In genomic region chr19:16659464-16659831, GRCh38 we compare ENCODE assay signal across 8 cellular contexts. TPM values are rescaled to one million over a fixed set of nuclear protein-coding genes. Genes with fewer than 3 reads are reported as not detected.
A peak's percentile ranks its signal among the peaks of the same experiment; 100 is the strongest.
DNase-seq lines count a peak whose midpoint lies in the region; ATAC-seq, FAIRE-seq and TF ChIP-seq lines count a peak whose summit lies in the region.

No MANE protein-coding gene starts in this region.

- H3K27ac ChIP-seq in body of pancreas = peak overlapping the region; percentile 83 to 93 (median 86)
- peak overlapping the region; percentile 43 to 83 for H3K27ac ChIP-seq in lung (ENCODE audit: low read depth in 1 of 2, low read length in 1 of 2)

- peak overlapping the region; percentile 90 for H3K4me3 Mint-ChIP-seq in activated naive CD4-positive, alpha-beta T cell treated with anti-CD3 and anti-CD28 coated beads, Interleukin-2, amount 10 ng/mL, durations not matched to agents 7 days and 5 days
- H3K4me3 Mint-ChIP-seq in type B pancreatic cell = peak overlapping the region; percentile 100

- TF ChIP-seq CTCF in body of pancreas (IDR thresholded peaks at IDR 0.05) = no peak
- TF ChIP-seq CTCF in lung (IDR thresholded peaks at IDR 0.05; ENCODE audit: control extremely low read depth, extremely low read depth) = no peak
- TF ChIP-seq CTCF in type B pancreatic cell (conservative IDR thresholded peaks at IDR 0.05) = no peak

- H3K36me3 Mint-ChIP-seq in activated naive CD4-positive, alpha-beta T cell treated with anti-CD3 and anti-CD28 coated beads, Interleukin-2, amount 10 ng/mL, durations not matched to agents 7 days and 5 days = peaks cover 35% of the 10 kb centered on the region
- peaks cover 5% of the 10 kb centered on the region for H3K36me3 Mint-ChIP-seq in type B pancreatic cell

- intact Hi-C loops in body of pancreas (cut with DNase I) = no loop called here

- H3K27me3 ChIP-seq in body of pancreas = no peaks in the 10 kb centered on the region
- H3K27me3 ChIP-seq in lung (ENCODE audit: control insufficient read depth, insufficient read depth) = no peaks in the 10 kb centered on the region

- H3K4me3 ChIP-seq in body of pancreas = peak overlapping the region; percentile 60 to 88
- peak overlapping the region; percentile 69 for H3K4me3 ChIP-seq in lung

- no peak for DNase-seq in activated naive CD4-positive, alpha-beta T cell treated with anti-CD3 and anti-CD28 coated beads, Interleukin-2, amount 10 ng/mL, durations not matched to agents 7 days and 5 days
- DNase-seq in activated naive CD4-positive, alpha-beta T cell treated with anti-CD3 and anti-CD28 coated beads, Interleukin-2, amount 50 U/mL, for 16 hours = no peak
- DNase-seq in body of pancreas (no peak), lung (ENCODE audit: low spot score) (no peak), type B pancreatic cell (ENCODE audit: extremely low spot score, unreplicated experiment) (no peak), islet precursor cell (no peak), frontal cortex (ENCODE audit: low spot score in 2 of 2) (no peak)

- 2 to 11% methylated on average over 7 to 14 of the region's 14 CpGs for WGBS in body of pancreas, 2 donors
- 3% methylated on average over 14 of the region's 14 CpGs for WGBS in lung, 2 donors

- H3K4me1 Mint-ChIP-seq in activated naive CD4-positive, alpha-beta T cell treated with anti-CD3 and anti-CD28 coated beads, Interleukin-2, amount 10 ng/mL, durations not matched to agents 7 days and 5 days = peaks cover 57% of the 10 kb centered on the region
- peaks cover 9% of the 10 kb centered on the region for H3K4me1 Mint-ChIP-seq in type B pancreatic cell (ENCODE audit: unreplicated experiment)

- H3K36me3 ChIP-seq in body of pancreas (replicated peaks in 1 of 2; ENCODE audit: insufficient read depth in 1 of 2, low read depth in 2 of 2) (peaks cover 0 to 20% of the 10 kb centered on the region in 2 donors), lung (ENCODE audit: control insufficient read depth in 2 of 2, insufficient read depth in 2 of 2, low read length in 2 of 2) (peaks cover 7 to 29% of the 10 kb centered on the region in 2 donors)

- peaks cover 39% of the 10 kb centered on the region for H3K27me3 Mint-ChIP-seq in activated naive CD4-positive, alpha-beta T cell treated with anti-CD3 and anti-CD28 coated beads, Interleukin-2, amount 10 ng/mL, durations not matched to agents 7 days and 5 days
- H3K27me3 Mint-ChIP-seq in type B pancreatic cell = no peaks in the 10 kb centered on the region

- TF ChIP-seq POLR2A in body of pancreas (IDR thresholded peaks at IDR 0.05) = no peak

- no peak for ATAC-seq in body of pancreas
- no peak for ATAC-seq in lung (ENCODE audit: insufficient read depth, low FRiP score)
- ATAC-seq in HG03025 (IDR thresholded peaks at IDR 0.05; ENCODE audit: low FRiP score, unreplicated experiment) = no peak

- no peaks in the 10 kb centered on the region for H3K9me3 Mint-ChIP-seq in activated naive CD4-positive, alpha-beta T cell treated with anti-CD3 and anti-CD28 coated beads, Interleukin-2, amount 10 ng/mL, durations not matched to agents 7 days and 5 days
- no peaks in the 10 kb centered on the region for H3K9me3 Mint-ChIP-seq in type B pancreatic cell

- H3K27ac Mint-ChIP-seq in activated naive CD4-positive, alpha-beta T cell treated with anti-CD3 and anti-CD28 coated beads, Interleukin-2, amount 10 ng/mL, durations not matched to agents 7 days and 5 days = peak overlapping the region; percentile 92
- H3K27ac Mint-ChIP-seq in type B pancreatic cell = peak overlapping the region; percentile 98

- H3K4me1 ChIP-seq in body of pancreas = peaks cover 35% of the 10 kb centered on the region
- H3K4me1 ChIP-seq in lung (ENCODE audit: control insufficient read depth in 2 of 2, insufficient read depth in 2 of 2, low read length in 2 of 2) = peaks cover 7 to 15% of the 10 kb centered on the region in 2 donors

- no peak for FAIRE-seq in frontal cortex (lab: Jason Lieb, UNC)

- CTCF ChIA-PET in activated naive CD4-positive, alpha-beta T cell treated with anti-CD3 and anti-CD28 coated beads, Interleukin-2, amount 10 ng/mL, durations not matched to agents 7 days and 5 days (lab: Charles Lee) = interaction anchor here (1.8 kb wide), 1 partner anchor 72 kb away, joined by 4 read pairs; no protein-coding TSS in a partner anchor

- H3K9me3 ChIP-seq in body of pancreas = no peaks in the 10 kb centered on the region
- no peaks in the 10 kb centered on the region for H3K9me3 ChIP-seq in lung (ENCODE audit: control insufficient read depth in 2 of 2, insufficient read depth in 1 of 2, low read length in 1 of 2)

RNA-seq across cellular contexts. Expression of gene SMIM7, which starts 0.5 kb away (rescaled TPM):
- total RNA-seq in body of pancreas (10 to 100 TPM; 40.5 to 96.2 TPM), lung (10 to 100 TPM; 78.8 to 78.9 TPM), type B pancreatic cell (ENCODE audit: low replicate concordance) (63.6 and 72.1 TPM in 2 replicates), frontal cortex (41.6 TPM)
- polyA plus RNA-seq in lung = 10 to 100 TPM; 68.0 to 86.3 TPM

RNA-seq across cellular contexts. Expression of gene TMEM38A, which starts 1.5 kb away (rescaled TPM):
- total RNA-seq in body of pancreas (1 to 10 TPM; 2.9 to 3.3 TPM), lung (1 to 10 TPM; 3.9 to 6.2 TPM), type B pancreatic cell (ENCODE audit: low replicate concordance) (7.6 and 8.0 TPM in 2 replicates), frontal cortex (8.6 TPM)
- 1 to 10 TPM; 3.6 to 3.8 TPM for polyA plus RNA-seq in lung

RNA-seq across cellular contexts. Expression of gene MED26, which starts 31.4 kb away (rescaled TPM):
- total RNA-seq in body of pancreas = 1 to 10 TPM; 4.9 to 8.2 TPM
- 10 to 100 TPM in 1 of 2 donors, 1 to 10 TPM in 1; 8.9 to 18.2 TPM for total RNA-seq in lung
- polyA plus RNA-seq in lung = 1 to 10 TPM; 7.0 to 7.4 TPM
- 12.5 and 12.8 TPM in 2 replicates for total RNA-seq in type B pancreatic cell (ENCODE audit: low replicate concordance)
- 3.7 TPM for total RNA-seq in frontal cortex
